Comparison of ENCODE assay signal across 25 cellular contexts in genomic region chr2:102634831-102635241, GRCh38. TPM values are rescaled to one million over a fixed set of nuclear protein-coding genes. Genes with fewer than 3 reads are reported as not detected.
"Had no signal": no experiment of that assay in that cellular context is flagged by ENCODE, and none has a peak within 500 bp of the region (broad histone marks: within the 10 kb centered on the region; RNA-seq: fewer than 3 reads in every experiment).

No MANE protein-coding gene starts in this region.

- H3K36me3 Mint-ChIP-seq: activated CD8-positive, alpha-beta memory T cell treated with anti-CD3 and anti-CD28 coated beads, Interleukin-2, amount 10 ng/mL, durations not matched to agents 7 days and 5 days; activated naive CD4-positive, alpha-beta T cell treated with anti-CD3 and anti-CD28 coated beads, Interleukin-2, amount 50 U/mL, for 72 hours; T-cell had no signal

- H3K4me3 ChIP-seq: cardiac muscle cell, PC-9 had no signal

- H3K27ac ChIP-seq: brain microvascular endothelial cell, cardiac muscle cell, PC-9 had no signal

- DNase-seq: activated B cell treated with CpG ODN at 0.5 μM for 24 hours; activated CD4-positive, alpha-beta T cell treated with anti-CD3 and anti-CD28 coated beads for 1 hour; activated CD4-positive, alpha-beta T cell treated with anti-CD3 and anti-CD28 coated beads, Interleukin-2, amount 10 ng/mL, durations not matched to agents 24 days and 14 days; activated CD4-positive, alpha-beta T cell treated with anti-CD3 and anti-CD28 coated beads, Interleukin-2, amount 50 U/mL, for 48 hours; activated CD8-positive, alpha-beta memory T cell treated with anti-CD3 and anti-CD28 coated beads, Interleukin-2, amount 10 ng/mL, durations not matched to agents 7 days and 5 days; activated effector memory CD4-positive, alpha-beta T cell treated with anti-CD3 and anti-CD28 coated beads, Interleukin-2, amount 50 U/mL, for 16 hours; activated naive CD4-positive, alpha-beta T cell treated with Interleukin-2 at 50 U/mL for 16 hours; activated T-cell treated with anti-CD3 and anti-CD28 coated beads, Interleukin-2, amount 50 U/mL, for 24 hours; brain microvascular endothelial cell; cerebellar nuclear complex; Kasumi-1; NCI-H1105 treated with DMSO at 0.1 percent for 48 hours; NCI-H1436 treated with DMSO at 0.1 percent for 48 hours; NCI-H187; NCI-H2081; NCI-H446; NCI-H524; PC-9; SHP77 treated with DMSO at 0.1 percent for 48 hours; T-cell; T-helper 2 cell; T1000 had no signal

- ATAC-seq: activated CD8-positive, alpha-beta memory T cell treated with anti-CD3 and anti-CD28 coated beads, Interleukin-2, amount 10 ng/mL, durations not matched to agents 7 days and 5 days; activated naive CD4-positive, alpha-beta T cell treated with anti-CD3 and anti-CD28 coated beads, Interleukin-2, amount 50 U/mL, for 72 hours; T-cell had no signal

- H3K36me3 ChIP-seq: brain microvascular endothelial cell, cardiac muscle cell had no signal

- H3K4me1 Mint-ChIP-seq: activated B cell treated with CpG ODN at 0.5 μM for 24 hours; activated CD8-positive, alpha-beta memory T cell treated with anti-CD3 and anti-CD28 coated beads, Interleukin-2, amount 10 ng/mL, durations not matched to agents 7 days and 5 days; T-cell had no signal

- H3K4me3 Mint-ChIP-seq: activated B cell treated with CpG ODN at 0.5 μM for 24 hours; activated CD4-positive, alpha-beta T cell treated with anti-CD3 and anti-CD28 coated beads, Interleukin-2, amount 10 ng/mL, durations not matched to agents 24 days and 14 days; activated CD8-positive, alpha-beta memory T cell treated with anti-CD3 and anti-CD28 coated beads, Interleukin-2, amount 10 ng/mL, durations not matched to agents 7 days and 5 days; activated T-cell treated with anti-CD3 and anti-CD28 coated beads, Interleukin-2, amount 50 U/mL, for 24 hours; activated T-helper 1 cell treated with anti-CD3 and anti-CD28 coated beads, Interleukin-12 subunit alpha, Interleukin-12 subunit beta, Interleukin-2, Interleukin-4 antibody, amounts not matched to agents 30 ng/mL and 10 ng/mL and 1 ng/mL, durations not matched to agents 14 hours and 24 hours and 36 hours; T-cell had no signal

- H3K27me3 ChIP-seq: brain microvascular endothelial cell had no signal

- H3K9me3 Mint-ChIP-seq: activated B cell treated with CpG ODN at 0.5 μM for 24 hours; activated CD4-positive, alpha-beta T cell treated with anti-CD3 and anti-CD28 coated beads, Interleukin-2, amount 10 ng/mL, durations not matched to agents 24 days and 14 days; activated naive CD4-positive, alpha-beta T cell treated with anti-CD3 and anti-CD28 coated beads, Interleukin-2, amount 50 U/mL, for 72 hours; activated T-cell treated with anti-CD3 and anti-CD28 coated beads, Interleukin-2, amount 50 U/mL, for 24 hours; activated T-helper 1 cell treated with anti-CD3 and anti-CD28 coated beads, Interleukin-12 subunit alpha, Interleukin-12 subunit beta, Interleukin-2, Interleukin-4 antibody, amounts not matched to agents 30 ng/mL and 10 ng/mL and 1 ng/mL, durations not matched to agents 14 hours and 24 hours and 36 hours; T-cell had no signal

- H3K27ac Mint-ChIP-seq: activated B cell treated with CpG ODN at 0.5 μM for 24 hours; activated CD4-positive, alpha-beta T cell treated with anti-CD3 and anti-CD28 coated beads, Interleukin-2, amount 10 ng/mL, durations not matched to agents 24 days and 14 days; activated CD8-positive, alpha-beta memory T cell treated with anti-CD3 and anti-CD28 coated beads, Interleukin-2, amount 10 ng/mL, durations not matched to agents 7 days and 5 days; activated naive CD4-positive, alpha-beta T cell treated with anti-CD3 and anti-CD28 coated beads, Interleukin-2, amount 50 U/mL, for 72 hours; activated T-cell treated with anti-CD3 and anti-CD28 coated beads, Interleukin-2, amount 50 U/mL, for 24 hours; activated T-helper 1 cell treated with anti-CD3 and anti-CD28 coated beads, Interleukin-12 subunit alpha, Interleukin-12 subunit beta, Interleukin-2, Interleukin-4 antibody, amounts not matched to agents 30 ng/mL and 10 ng/mL and 1 ng/mL, durations not matched to agents 14 hours and 24 hours and 36 hours; T-cell had no signal

RNA-seq across cellular contexts. Expression of gene SLC9A2, which starts 15.5 kb away (rescaled TPM):
- total RNA-seq: activated B cell treated with CpG ODN at 0.5 μM for 24 hours; activated CD4-positive, alpha-beta T cell treated with anti-CD3 and anti-CD28 coated beads, Interleukin-2, amount 10 ng/mL, durations not matched to agents 24 days and 14 days; activated CD8-positive, alpha-beta memory T cell treated with anti-CD3 and anti-CD28 coated beads, Interleukin-2, amount 10 ng/mL, durations not matched to agents 7 days and 5 days; activated T-helper 1 cell treated with anti-CD3 and anti-CD28 coated beads, Interleukin-12 subunit alpha, Interleukin-12 subunit beta, Interleukin-2, Interleukin-4 antibody, amounts not matched to agents 30 ng/mL and 10 ng/mL and 1 ng/mL, durations not matched to agents 14 hours and 24 hours and 36 hours; T-cell had no signal
